8 cellular contexts compared by ENCODE assay signal in the genomic region with DNA sequence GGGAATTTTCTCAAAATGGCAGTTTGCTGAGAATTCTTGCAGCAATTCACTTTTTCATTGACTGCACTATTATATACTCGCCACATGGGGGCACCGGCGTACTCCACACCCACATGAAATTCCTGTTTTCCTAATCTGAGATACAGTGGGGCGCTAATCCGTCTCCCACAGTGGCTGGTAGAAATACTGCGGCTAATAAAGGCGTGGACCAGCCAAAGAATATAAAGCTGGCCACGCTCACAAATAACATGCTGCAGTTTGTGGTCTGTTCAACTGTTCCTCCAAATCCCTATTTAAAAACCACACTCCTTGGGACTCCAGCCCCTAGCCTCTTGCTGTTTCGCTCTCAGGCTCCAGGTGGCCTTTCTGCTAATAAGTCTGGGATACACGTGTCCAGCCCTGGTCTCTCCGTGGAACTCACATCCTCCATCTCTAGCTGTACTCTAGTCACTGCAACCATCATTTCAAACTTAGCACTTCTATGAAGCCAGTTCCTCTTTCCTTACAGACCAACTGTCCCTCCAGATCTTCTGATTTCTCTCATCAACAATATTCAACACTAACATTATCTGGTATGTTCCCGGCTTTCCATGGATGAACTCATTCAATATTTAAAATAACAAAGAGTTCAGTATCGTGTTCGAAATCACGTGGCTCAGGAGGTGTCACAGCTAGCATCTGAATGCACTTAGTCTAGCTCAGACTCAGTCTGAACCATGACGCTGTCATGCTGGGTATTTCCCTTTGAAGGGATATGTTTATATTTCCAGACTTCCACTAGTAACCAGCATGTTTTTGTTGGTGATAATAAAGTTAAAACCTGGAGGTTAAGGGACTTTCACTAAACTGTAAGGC. TPM values are rescaled to one million over a fixed set of nuclear protein-coding genes. Genes with fewer than 3 reads are reported as not detected.
DNase-seq lines count a peak whose midpoint lies in the region; ATAC-seq, FAIRE-seq and TF ChIP-seq lines count a peak whose summit lies in the region.

No MANE protein-coding gene starts in this region.

- no peaks in the 10 kb centered on the region for H3K36me3 ChIP-seq in mucosa of descending colon (ENCODE audit: low read depth)

- peak; percentile 67 for FAIRE-seq in TTC549 (lab: Jason Lieb, UNC)
- no peak for FAIRE-seq in urothelium cell line (lab: Jason Lieb, UNC)

- no peak overlapping the region for H3K4me3 ChIP-seq in mucosa of descending colon

- H3K4me1 ChIP-seq in mucosa of descending colon (ENCODE audit: low read depth): no peaks in the 10 kb centered on the region

- ATAC-seq in HG02642 (IDR thresholded peaks at IDR 0.05; ENCODE audit: poor library complexity, unreplicated experiment) (peak; percentile 56), mucosa of descending colon (peak; percentile 91)

- intact Hi-C loops in mucosa of descending colon (cut with DNase I, micrococcal nuclease): no loop called here

- peak; percentile 51 for TF ChIP-seq CTCF in mucosa of descending colon (IDR thresholded peaks at IDR 0.05)

- H3K9me3 ChIP-seq in mucosa of descending colon: no peaks in the 10 kb centered on the region

- peak; percentile 21 for DNase-seq in stimulated activated CD4-positive, alpha-beta T cell treated with anti-CD3 and anti-CD28 coated beads, Interleukin-12 subunit alpha, Interleukin-12 subunit beta, amount 100 ng/mL, for 4 hours
- no peak for DNase-seq in stimulated activated CD4-positive, alpha-beta T cell treated with anti-CD3 and anti-CD28 coated beads, Interleukin-1b, Interleukin-23, amount 100 ng/mL, for 48 hours
- DNase-seq in NCI-H1930 (lab: John Stamatoyannopoulos, UW) (peak; percentile 11 to 40), epidermal melanocyte (ENCODE audit: insufficient read length, low spot score) (peak; percentile 43), mucosa of descending colon (peak in 2 of 3 donors; percentile 16 to 54), urothelium cell line (ENCODE audit: low spot score) (peak; percentile 54)

RNA-seq across cellular contexts. Expression of a gene that starts 22.0 kb away (rescaled TPM):
- total RNA-seq in mucosa of descending colon: 10 to 100 TPM; 26.6 to 45.8 (median 41.8) TPM

RNA-seq across cellular contexts. Expression of a gene that starts 28.9 kb away (rescaled TPM):
- total RNA-seq in mucosa of descending colon: 100 to 1,000 TPM in 2 of 3 donors, 10 to 100 TPM in 1; 81.7 to 232 (median 147) TPM

RNA-seq across cellular contexts. Expression of a gene that starts 29.1 kb away (rescaled TPM):
- 1 to 10 TPM; 4.6 to 6.9 (median 5.8) TPM for total RNA-seq in mucosa of descending colon

RNA-seq across cellular contexts. Expression of a gene that starts 33.4 kb away (rescaled TPM):
- not detected for total RNA-seq in mucosa of descending colon
